ENCODE assay signal across 14 cellular contexts in genomic region chr21:42336065-42336464, GRCh38. TPM values are rescaled to one million over a fixed set of nuclear protein-coding genes. Genes with fewer than 3 reads are reported as not detected.
DNase-seq lines count a peak whose midpoint lies in the region; ATAC-seq and TF ChIP-seq lines count a peak whose summit lies in the region.
"Had no signal": no experiment of that assay in that cellular context is flagged by ENCODE, and none has a peak within 500 bp of the region (broad histone marks: within the 10 kb centered on the region; RNA-seq: fewer than 3 reads in every experiment).

No MANE protein-coding gene starts in this region.

- peak; percentile 19 for DNase-seq in IMR-90
- DNase-seq in SK-MEL-5 (ENCODE audit: low read depth, low spot score): peak; percentile 9
- peak; percentile 84 for DNase-seq in iPS DF 19.7 (ENCODE audit: low read depth, low spot score)
- DNase-seq in retina: peak; percentile 34
- no peak for DNase-seq in stimulated activated CD4-positive, alpha-beta T cell treated with anti-CD3 and anti-CD28 coated beads, Interleukin-2, amount 100 ng/mL, for 24 hours
- no peak for DNase-seq in NOMO-1 (lab: John Stamatoyannopoulos, UW; ENCODE audit: unreplicated experiment in 2 of 2)
- no peak for DNase-seq in T-helper 1 cell
- DNase-seq: KG1, left ventricle myocardium inferior, NCI-H1930, Peyer's patch, tibial artery had no signal

- POLR2A ChIA-PET in IMR-90 (lab: Charles Lee; ENCODE audit: unreplicated experiment): no interaction called here

- no peak overlapping the region for H3K4ac ChIP-seq in IMR-90 (ENCODE audit: low read depth, low read length)

- H3K4me2 ChIP-seq in IMR-90 (ENCODE audit: low read depth, low read length): peak overlapping the region; percentile 1

- no peak overlapping the region for H2AFZ ChIP-seq in IMR-90 (replicated peaks; ENCODE audit: low read length, poor library complexity)

- H3K36me3 ChIP-seq in IMR-90 (ENCODE audit: control insufficient read depth, insufficient read depth, low read length): no peaks in the 10 kb centered on the region
- H3K36me3 ChIP-seq: left ventricle myocardium inferior, neutrophil, Peyer's patch, tibial artery had no signal

- no peak overlapping the region for H4K8ac ChIP-seq in IMR-90 (ENCODE audit: low read depth in 2 of 2, low read length in 2 of 2)

- no peak overlapping the region for H3K56ac ChIP-seq in IMR-90 (ENCODE audit: extremely low read depth, insufficient read depth, low read length)

- H2BK120ac ChIP-seq in IMR-90 (ENCODE audit: low read depth, low read length): no peak overlapping the region

- no TSS peak for BruUV-seq in IMR-90 (replicated peaks; lab: Mats Ljungman, UMichigan)

- no peaks in the 10 kb centered on the region; the same call in 1 of the 2 replicates for H3K4me1 ChIP-seq in IMR-90 (ENCODE audit: control insufficient read depth, insufficient read depth, low read length)
- H3K4me1 ChIP-seq: left ventricle myocardium inferior had no signal

- H3K18ac ChIP-seq in IMR-90 (ENCODE audit: low read depth, low read length): no peak overlapping the region

- H4K20me1 ChIP-seq in IMR-90 (ENCODE audit: insufficient read depth, low read length): no peaks in the 10 kb centered on the region

- 0% methylated on average over 6 of the region's 11 CpGs; no CpG with 5 or more reads in 1 of the 2 experiments for WGBS in IMR-90 (ENCODE audit: extremely low coverage in 2 of 2, insufficient read length in 1 of 2), 2 experiments

- TF ChIP-seq POLR2A in IMR-90 (IDR thresholded peaks at IDR 0.05; ENCODE audit: low read depth, low read length): no peak

- no peak overlapping the region for H4K5ac ChIP-seq in IMR-90 (ENCODE audit: low read depth, low read length)

- no peak overlapping the region for H3K4me3 ChIP-seq in IMR-90 (ENCODE audit: insufficient read depth, low read depth, low read length)
- H3K4me3 ChIP-seq: left ventricle myocardium inferior, Peyer's patch, tibial artery had no signal

- no peaks in the 10 kb centered on the region; the same call in 1 of the 2 replicates for H3K9me3 ChIP-seq in IMR-90 (ENCODE audit: control insufficient read depth, insufficient read depth, low read length)
- H3K9me3 ChIP-seq: neutrophil had no signal

- CTCF ChIA-PET in IMR-90 (lab: Yijun Ruan, JAX): interaction anchor here (1.3 kb wide), 1 partner anchor 10 kb away, joined by 3 read pairs; no protein-coding TSS in a partner anchor

- intact Hi-C loops in IMR-90 (cut with micrococcal nuclease): no loop called here

- TF ChIP-seq RAD21 in IMR-90 (IDR thresholded peaks at IDR 0.05; ENCODE audit: low read length): no peak

- no peak overlapping the region for H2AK9ac ChIP-seq in IMR-90 (replicated peaks; ENCODE audit: low read depth, low read length, poor library complexity)

- no peak overlapping the region for H4K91ac ChIP-seq in IMR-90 (ENCODE audit: insufficient read depth, low read depth, low read length)

- H3K27ac ChIP-seq in IMR-90 (ENCODE audit: insufficient read depth, low read length): no peak overlapping the region
- H3K27ac ChIP-seq: left ventricle myocardium inferior, neutrophil, Peyer's patch, tibial artery had no signal

- no peak overlapping the region for H3K9ac ChIP-seq in IMR-90 (ENCODE audit: low read depth, low read length)

- no peaks in the 10 kb centered on the region for H3K9me1 ChIP-seq in IMR-90 (ENCODE audit: insufficient read depth, low read length)

- H3K79me1 ChIP-seq in IMR-90 (ENCODE audit: low read depth in 1 of 2, low read length in 2 of 2): no peaks in the 10 kb centered on the region

- H2BK15ac ChIP-seq in IMR-90 (ENCODE audit: low read depth, low read length): no peak overlapping the region

- H3K14ac ChIP-seq in IMR-90 (replicated peaks; ENCODE audit: low read depth, low read length): no peak overlapping the region

- no peak overlapping the region for H2BK5ac ChIP-seq in IMR-90 (ENCODE audit: low read depth, low read length, poor library complexity, severe bottlenecking)

- H2AK5ac ChIP-seq in IMR-90 (ENCODE audit: low read depth, low read length): no peak overlapping the region

- H2BK20ac ChIP-seq in IMR-90 (ENCODE audit: low read depth, low read length): no peak overlapping the region

- H3K23ac ChIP-seq in IMR-90 (ENCODE audit: low read depth, low read length): no peak overlapping the region

- in situ Hi-C loops in IMR-90 (cut with MboI; ENCODE audit: low sequenced_read_pairs) (no loop called here), SK-MEL-5 (cut with HindIII; ENCODE audit: low pct_unique_long_range_greater_than_20kb, low sequenced_read_pairs) (no loop called here)

- H3K27me3 ChIP-seq in IMR-90 (ENCODE audit: control insufficient read depth, insufficient read depth, low read length): peaks cover 19% of the 10 kb centered on the region; the same call in 1 of the 2 replicates
- H3K27me3 ChIP-seq: neutrophil, Peyer's patch had no signal

- ATAC-seq in IMR-90 (ENCODE audit: low read depth): no peak; the same call in 1 of the 2 replicates
- no peak for ATAC-seq in GM19351 (IDR thresholded peaks at IDR 0.05; ENCODE audit: unreplicated experiment)

- dilution Hi-C loops in IMR-90 (cut with HindIII; ENCODE audit: low sequenced_read_pairs, unreplicated experiment): no loop called here

- no peak for TF ChIP-seq CTCF in IMR-90 (conservative IDR thresholded peaks at IDR 0.05; ENCODE audit: low read depth, low read length)

TF ChIP-seq in IMR-90, 13 proteins besides CTCF, POLR2A, EP300 and RAD21:
- no peak for TF ChIP-seq MAFK (IDR thresholded peaks at IDR 0.05; ENCODE audit: low read depth, low read length)
- TF ChIP-seq CHD1 (IDR thresholded peaks at IDR 0.05; ENCODE audit: low read depth, low read length): no peak
- no peak for TF ChIP-seq NFE2L2 (IDR thresholded peaks at IDR 0.05; ENCODE audit: low read depth, low read length)
- no peak for TF ChIP-seq USF2 (IDR thresholded peaks at IDR 0.05; ENCODE audit: low read depth, low read length)
- no peak for TF ChIP-seq MXI1 (IDR thresholded peaks at IDR 0.05; ENCODE audit: borderline replicate concordance, low read depth, low read length)
- no peak for TF ChIP-seq RCOR1 (IDR thresholded peaks at IDR 0.05; ENCODE audit: insufficient replicate concordance, low read length)
- TF ChIP-seq BHLHE40 (IDR thresholded peaks at IDR 0.05; ENCODE audit: low read depth, low read length): no peak
- no peak for TF ChIP-seq FOS (IDR thresholded peaks at IDR 0.05; ENCODE audit: low read depth, low read length)
- TF ChIP-seq CEBPB (IDR thresholded peaks at IDR 0.05; ENCODE audit: low read depth, low read length): no peak
- TF ChIP-seq RFX5 (IDR thresholded peaks at IDR 0.05; ENCODE audit: low read depth, low read length): no peak
- no peak for TF ChIP-seq SMC3 (IDR thresholded peaks at IDR 0.05; ENCODE audit: low read depth, low read length)
- TF ChIP-seq MAZ (IDR thresholded peaks at IDR 0.05; ENCODE audit: borderline replicate concordance, low read depth, low read length): no peak
- TF ChIP-seq ELK1 (IDR thresholded peaks at IDR 0.05; ENCODE audit: borderline replicate concordance, low read depth, low read length): no peak

RNA-seq across cellular contexts. Expression of gene TFF2, which starts 14.7 kb away (rescaled TPM):
- not detected in 2 replicates for total RNA-seq in IMR-90 (2012; rRNA removed)
- polyA plus RNA-seq in IMR-90 (2012; rRNA removed): not detected in 2 replicates
- not detected in 2 replicates for polyA plus RNA-seq in IMR-90 (2012; cell fraction: cytosol; rRNA removed)
- polyA plus RNA-seq in IMR-90 (2012; cell fraction: nucleus; rRNA removed; ENCODE audit: low replicate concordance): not detected in 2 replicates
- total RNA-seq in SK-MEL-5 (2014; rRNA removed; shearing (Covaris generic)): not detected in 2 replicates
- polyA plus RNA-seq in SK-MEL-5 (2015; cell fraction: cytosol; rRNA removed): 0.51 TPM in 1 of 2 replicates, not detected in the other
- not detected in 2 replicates for polyA plus RNA-seq in SK-MEL-5 (2015; cell fraction: nucleus; rRNA removed)
- total RNA-seq: left ventricle myocardium inferior had no signal

RNA-seq across cellular contexts. Expression of gene TFF3, which starts 20.9 kb away (rescaled TPM):
- total RNA-seq in IMR-90 (2012; rRNA removed): not detected in 2 replicates
- not detected in 2 replicates for polyA plus RNA-seq in IMR-90 (2012; rRNA removed)
- polyA plus RNA-seq in IMR-90 (2012; cell fraction: cytosol; rRNA removed): not detected in 2 replicates
- not detected in 2 replicates for polyA plus RNA-seq in IMR-90 (2012; cell fraction: nucleus; rRNA removed; ENCODE audit: low replicate concordance)
- 0.13 and 0.16 TPM in 2 replicates for total RNA-seq in SK-MEL-5 (2014; rRNA removed; shearing (Covaris generic))
- 0.09 and 0.19 TPM in 2 replicates for polyA plus RNA-seq in SK-MEL-5 (2015; cell fraction: cytosol; rRNA removed)
- not detected in 2 replicates for polyA plus RNA-seq in SK-MEL-5 (2015; cell fraction: nucleus; rRNA removed)

RNA-seq across cellular contexts. Expression of gene TFF1, which starts 30.3 kb away (rescaled TPM):
- not detected in 2 replicates for total RNA-seq in IMR-90 (2012; rRNA removed)
- not detected in 2 replicates for polyA plus RNA-seq in IMR-90 (2012; rRNA removed)
- polyA plus RNA-seq in IMR-90 (2012; cell fraction: cytosol; rRNA removed): not detected in 2 replicates
- not detected in 2 replicates for polyA plus RNA-seq in IMR-90 (2012; cell fraction: nucleus; rRNA removed; ENCODE audit: low replicate concordance)
- not detected in 2 replicates for total RNA-seq in SK-MEL-5 (2014; rRNA removed; shearing (Covaris generic))
- not detected in 2 replicates for polyA plus RNA-seq in SK-MEL-5 (2015; cell fraction: cytosol; rRNA removed)
- polyA plus RNA-seq in SK-MEL-5 (2015; cell fraction: nucleus; rRNA removed): not detected in 2 replicates
- total RNA-seq: left ventricle myocardium inferior had no signal

RNA-seq across cellular contexts. Expression of gene TMPRSS3, which starts 59.8 kb away (rescaled TPM):
- total RNA-seq in IMR-90 (2012; rRNA removed): not detected in 2 replicates
- polyA plus RNA-seq in IMR-90 (2012; rRNA removed): not detected in 2 replicates
- polyA plus RNA-seq in IMR-90 (2012; cell fraction: cytosol; rRNA removed): not detected in 2 replicates
- polyA plus RNA-seq in IMR-90 (2012; cell fraction: nucleus; rRNA removed; ENCODE audit: low replicate concordance): not detected in 2 replicates
- total RNA-seq in SK-MEL-5 (2014; rRNA removed; shearing (Covaris generic)): 0.34 TPM in 1 of 2 replicates, not detected in the other
- 0.10 and 0.19 TPM in 2 replicates for polyA plus RNA-seq in SK-MEL-5 (2015; cell fraction: cytosol; rRNA removed)
- polyA plus RNA-seq in SK-MEL-5 (2015; cell fraction: nucleus; rRNA removed): not detected in 2 replicates
- total RNA-seq: left ventricle myocardium inferior had no signal

Comparison
In these comparisons a context has a peak if more than half of its experiments do, and no peak if none do; other contexts are left out.
1. DNase-seq: peak in IMR-90 (single experiment), SK-MEL-5 (single experiment), iPS DF 19.7 (single experiment) and retina (single experiment); none in stimulated activated CD4-positive, alpha-beta T cell treated with anti-CD3 and anti-CD28 coated beads, Interleukin-2, amount 100 ng/mL, for 24 hours (0 of 2), NOMO-1 (0 of 2) and T-helper 1 cell (0 of 5).